Comparison of ENCODE assay signal across 8 cellular contexts in genomic region chr20:667351-668034, GRCh38. TPM values are rescaled to one million over a fixed set of nuclear protein-coding genes. Genes with fewer than 3 reads are reported as not detected.
DNase-seq lines count a peak whose midpoint lies in the region; ATAC-seq, FAIRE-seq and TF ChIP-seq lines count a peak whose summit lies in the region.

No MANE protein-coding gene starts in this region.

- peaks cover 61% of the 10 kb centered on the region for H3K27me3 Mint-ChIP-seq in activated naive CD4-positive, alpha-beta T cell treated with anti-CD3 and anti-CD28 coated beads for 36 hours (ENCODE audit: low read depth)

- ATAC-seq in GM18873 (IDR thresholded peaks at IDR 0.05; ENCODE audit: low FRiP score, unreplicated experiment) = no peak
- no peak for ATAC-seq in HG02798 (IDR thresholded peaks at IDR 0.05; ENCODE audit: poor library complexity, unreplicated experiment)

- FAIRE-seq in GM12891 (lab: Jason Lieb, UNC) = peak; percentile 74

- H3K4me1 ChIP-seq in A673 (ENCODE audit: insufficient read depth, low read length, poor library complexity, severe bottlenecking) = no peaks in the 10 kb centered on the region
- peaks cover 47% of the 10 kb centered on the region for H3K4me1 ChIP-seq in left ventricle myocardium inferior

- H3K9me3 Mint-ChIP-seq in activated naive CD4-positive, alpha-beta T cell treated with anti-CD3 and anti-CD28 coated beads for 36 hours = no peaks in the 10 kb centered on the region

- peak; percentile 98 for TF ChIP-seq CTCF in A673 (conservative IDR thresholded peaks at IDR 0.05; ENCODE audit: low read depth, low read length)
- TF ChIP-seq CTCF in left ventricle myocardium inferior (IDR thresholded peaks at IDR 0.05; ENCODE audit: borderline replicate concordance) = peak; percentile 88

- H3K27ac ChIP-seq in A673 (ENCODE audit: low read depth, low read length, poor library complexity, severe bottlenecking) (no peak overlapping the region), left ventricle myocardium inferior (replicated peaks) (peak overlapping the region; percentile 82)

- peak; percentile 53 for DNase-seq in A673 (ENCODE audit: low spot score)
- no peak for DNase-seq in GM12891 (ENCODE audit: insufficient read length, low spot score)
- peak; percentile 44 for DNase-seq in RPMI7951 (ENCODE audit: low read depth)
- DNase-seq in activated naive CD4-positive, alpha-beta T cell treated with anti-CD3 and anti-CD28 coated beads for 36 hours = peak; percentile 76
- DNase-seq in left ventricle myocardium inferior = peak; percentile 64
- peak; percentile 28 to 36 for DNase-seq in stimulated activated CD4-positive, alpha-beta T cell treated with anti-CD3 and anti-CD28 coated beads, Interleukin-15, amount 100 ng/mL, for 1 hour (ENCODE audit: low read depth in 1 of 2, low spot score in 1 of 2)

- H3K36me3 ChIP-seq in A673 (ENCODE audit: insufficient read depth, low read length, poor library complexity, severe bottlenecking) (no peaks in the 10 kb centered on the region), left ventricle myocardium inferior (no peaks in the 10 kb centered on the region)

- CTCF ChIA-PET in A673 (lab: Charles Lee) = interaction anchor here (0.5 to 1.2 kb wide), 3 partner anchors 22 to 313 kb away, joined by 5 to 8 read pairs (median 6); no protein-coding TSS in a partner anchor
- CTCF ChIA-PET in activated naive CD4-positive, alpha-beta T cell treated with anti-CD3 and anti-CD28 coated beads for 36 hours (lab: Charles Lee) = interaction anchor here (0.7 to 2.7 kb wide), 12 partner anchors 10 to 315 kb away, joined by 3 to 15 read pairs (median 4); no protein-coding TSS in a partner anchor

- peaks cover 42% of the 10 kb centered on the region for H3K27me3 ChIP-seq in A673 (replicated peaks; ENCODE audit: insufficient read depth, low read depth, low read length, poor library complexity)
- peaks cover 65% of the 10 kb centered on the region for H3K27me3 ChIP-seq in left ventricle myocardium inferior (ENCODE audit: low read depth)

- H3K4me3 ChIP-seq in A673 (ENCODE audit: low read depth, low read length, poor library complexity, severe bottlenecking) (no peak overlapping the region), left ventricle myocardium inferior (no peak overlapping the region)

- POLR2A ChIA-PET in A673 (lab: Charles Lee; ENCODE audit: low non-redundant PET) = no interaction called here

- no peak overlapping the region for H3K27ac Mint-ChIP-seq in activated naive CD4-positive, alpha-beta T cell treated with anti-CD3 and anti-CD28 coated beads for 36 hours

- H3K4me3 Mint-ChIP-seq in activated naive CD4-positive, alpha-beta T cell treated with anti-CD3 and anti-CD28 coated beads for 36 hours = no peak overlapping the region

- H3K36me3 Mint-ChIP-seq in activated naive CD4-positive, alpha-beta T cell treated with anti-CD3 and anti-CD28 coated beads for 36 hours (ENCODE audit: low read depth) = no peaks in the 10 kb centered on the region

- H3K9me3 ChIP-seq in A673 (ENCODE audit: low read depth, low read length, poor library complexity, severe bottlenecking) (no peaks in the 10 kb centered on the region), left ventricle myocardium inferior (replicated peaks) (no peaks in the 10 kb centered on the region)

- H3K4me1 Mint-ChIP-seq in activated naive CD4-positive, alpha-beta T cell treated with anti-CD3 and anti-CD28 coated beads for 36 hours (ENCODE audit: low read depth) = peaks cover 4% of the 10 kb centered on the region

- intact Hi-C loops in A673 (cut with micrococcal nuclease; ENCODE audit: unreplicated experiment) (no loop called here), left ventricle myocardium inferior (cut with micrococcal nuclease) (no loop called here)
- intact Hi-C loops in activated naive CD4-positive, alpha-beta T cell treated with anti-CD3 and anti-CD28 coated beads for 36 hours (cut with micrococcal nuclease) = loop anchor here (1.0 to 5.0 kb wide), 4 partner anchors 14 to 313 kb away; partner anchors contain the start of gene SRXN1

- BruUV-seq in A673 (replicated peaks; lab: Mats Ljungman, UMichigan) = no TSS peak

- TF ChIP-seq POLR2A in GM12891 (IDR thresholded peaks at IDR 0.05; ENCODE audit: low read depth, low read length) = no peak

TF ChIP-seq in GM12891, 5 proteins besides CTCF, POLR2A, EP300 and RAD21:
- no peak for TF ChIP-seq SPI1 (IDR thresholded peaks at IDR 0.05; ENCODE audit: low read depth, low read length)
- no peak for TF ChIP-seq TAF1 (IDR thresholded peaks at IDR 0.05; ENCODE audit: low read depth, low read length)
- TF ChIP-seq PAX5 (IDR thresholded peaks at IDR 0.05; ENCODE audit: insufficient read depth, low read length, severe bottlenecking) = no peak
- TF ChIP-seq POU2F2 (IDR thresholded peaks at IDR 0.05; ENCODE audit: low read depth, low read length) = no peak
- no peak for TF ChIP-seq POLR2AphosphoS5 (IDR thresholded peaks at IDR 0.05; ENCODE audit: low read depth, low read length)

RNA-seq across cellular contexts. Expression of gene SCRT2, which starts 8.1 kb away (rescaled TPM):
- total RNA-seq in A673 (2021) = 0.50 and 0.69 TPM in 2 replicates
- polyA plus RNA-seq in GM12891 (2012; ENCODE audit: low read depth, missing spikeins) = not detected
- not detected in 2 replicates for total RNA-seq in RPMI7951 (2014; rRNA removed; shearing (Covaris generic))
- not detected for total RNA-seq in activated naive CD4-positive, alpha-beta T cell treated with anti-CD3 and anti-CD28 coated beads for 36 hours
- total RNA-seq in left ventricle myocardium inferior = not detected

RNA-seq across cellular contexts. Expression of gene SRXN1, which starts 14.5 kb away (rescaled TPM):
- total RNA-seq in A673 (2021) = 11.5 and 11.9 TPM in 2 replicates
- polyA plus RNA-seq in GM12891 (2012; ENCODE audit: low read depth, missing spikeins) = 3.7 TPM
- total RNA-seq in RPMI7951 (2014; rRNA removed; shearing (Covaris generic)) = 70.9 and 73.4 TPM in 2 replicates
- total RNA-seq in activated naive CD4-positive, alpha-beta T cell treated with anti-CD3 and anti-CD28 coated beads for 36 hours = 1 to 10 TPM; 6.7 to 6.8 TPM
- total RNA-seq in left ventricle myocardium inferior = 55.3 TPM

RNA-seq across cellular contexts. Expression of gene TCF15, which starts 57.4 kb away (rescaled TPM):
- total RNA-seq in A673 (2021) (0.20 and 0.24 TPM in 2 replicates), left ventricle myocardium inferior (11.1 TPM)
- not detected for polyA plus RNA-seq in GM12891 (2012; ENCODE audit: low read depth, missing spikeins)
- 0.24 TPM in 1 of 2 replicates, not detected in the other for total RNA-seq in RPMI7951 (2014; rRNA removed; shearing (Covaris generic))
- total RNA-seq in activated naive CD4-positive, alpha-beta T cell treated with anti-CD3 and anti-CD28 coated beads for 36 hours = not detected
